ENCODE assay signal across 8 cellular contexts in genomic region chr11:65274734-65275682, GRCh38. TPM values are rescaled to one million over a fixed set of nuclear protein-coding genes. Genes with fewer than 3 reads are reported as not detected.
DNase-seq lines count a peak whose midpoint lies in the region; ATAC-seq, FAIRE-seq and TF ChIP-seq lines count a peak whose summit lies in the region.

No MANE protein-coding gene starts in this region.

- H3K27me3 ChIP-seq in RWPE2 (ENCODE audit: insufficient read depth, poor library complexity, severe bottlenecking), result no peaks in the 10 kb centered on the region

- peak; percentile 59 for DNase-seq in NCI-H748 (lab: John Stamatoyannopoulos, UW; ENCODE audit: unreplicated experiment)
- DNase-seq in NCI-H748 treated with DMSO at 0.1 percent for 48 hours (lab: John Stamatoyannopoulos, UW), result no peak
- DNase-seq in HTR-8/SVneo (ENCODE audit: insufficient read length, low spot score), result peak; percentile 76
- DNase-seq in RWPE2 (ENCODE audit: low spot score), result no peak
- DNase-seq in coronary artery (ENCODE audit: low spot score), result peak; percentile 82
- peak; percentile 72 for DNase-seq in left colon
- peak; percentile 85 for DNase-seq in stromal cell of bone marrow (ENCODE audit: low read depth)
- DNase-seq in cortex of kidney (lab: John Stamatoyannopoulos, UW), result no peak

- intact Hi-C loops in left colon (cut with DNase I, micrococcal nuclease), result loop anchor here (5.0 kb wide), 2 partner anchors 37 to 52 kb away; partner anchors contain the start of gene CDC42EP2 (in 1 of the 2)

- H3K4me3 ChIP-seq in RWPE2 (ENCODE audit: severe bottlenecking), result no peak overlapping the region
- H3K4me3 ChIP-seq in coronary artery, result no peak overlapping the region

- peak; percentile 68 for ATAC-seq in RWPE2 (ENCODE audit: low read depth)
- ATAC-seq in left colon, result peak; percentile 85

- peaks cover 59% of the 10 kb centered on the region for H3K36me3 ChIP-seq in RWPE2 (ENCODE audit: low read depth)

- no peaks in the 10 kb centered on the region for H3K9me3 ChIP-seq in RWPE2 (ENCODE audit: severe bottlenecking)

- H3K27ac ChIP-seq in RWPE2 (ENCODE audit: poor library complexity, severe bottlenecking) (peak overlapping the region; percentile 50), coronary artery (peak overlapping the region; percentile 33 to 78)

- FAIRE-seq in HTR-8/SVneo (lab: Jason Lieb, UNC), result peak; percentile 38

- peaks cover 28% of the 10 kb centered on the region for H3K4me1 ChIP-seq in RWPE2 (ENCODE audit: insufficient read depth, poor library complexity, severe bottlenecking)

- peak; percentile 88 for TF ChIP-seq CTCF in RWPE2 (IDR thresholded peaks at IDR 0.05; ENCODE audit: poor library complexity, severe bottlenecking)
- TF ChIP-seq CTCF in coronary artery (IDR thresholded peaks at IDR 0.05), result peak; percentile 68

RNA-seq across cellular contexts. Expression of gene POLA2, which starts 13.2 kb away (rescaled TPM):
- total RNA-seq in left colon, result 1 to 10 TPM; 4.3 to 9.8 TPM

RNA-seq across cellular contexts. Expression of gene CDC42EP2, which starts 39.7 kb away (rescaled TPM):
- total RNA-seq in left colon, result 10 to 100 TPM; 10.3 to 16.2 TPM

RNA-seq across cellular contexts. Expression of gene DPF2, which starts 58.6 kb away (rescaled TPM):
- 10 to 100 TPM; 25.9 to 33.1 TPM for total RNA-seq in left colon

Comparison
In these comparisons a context has a peak if more than half of its experiments do, and no peak if none do; other contexts are left out.
1. DNase-seq: peak in NCI-H748 (single experiment), HTR-8/SVneo (single experiment), coronary artery (single experiment), left colon (2 of 2) and stromal cell of bone marrow (single experiment); none in NCI-H748 treated with DMSO at 0.1 percent for 48 hours (single experiment), RWPE2 (single experiment) and cortex of kidney (single experiment).